In the genomic region with DNA sequence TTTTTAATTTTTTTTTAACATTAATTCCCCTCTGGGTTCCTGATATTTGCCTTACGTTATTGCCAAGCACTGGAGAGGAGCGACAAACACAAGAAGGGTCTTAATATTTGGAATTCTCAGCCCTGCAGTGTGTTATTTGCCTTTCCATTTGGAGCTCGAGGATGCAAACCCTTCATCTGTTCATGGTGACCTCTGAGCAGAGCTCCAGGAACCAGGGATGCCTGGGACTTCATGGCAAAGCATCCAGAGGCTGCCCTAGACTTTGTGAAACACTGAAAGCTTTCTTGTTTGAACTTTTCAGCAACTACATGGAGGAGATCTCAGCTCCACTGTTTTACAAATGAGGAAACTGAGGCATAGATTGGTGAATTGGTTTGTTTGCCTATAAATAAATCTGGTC, we compare ENCODE assay signal across 21 cellular contexts.
DNase-seq lines count a peak whose midpoint lies in the region; ATAC-seq and TF ChIP-seq lines count a peak whose summit lies in the region.
"Had no signal": no experiment of that assay in that cellular context is flagged by ENCODE, and none has a peak within 500 bp of the region (broad histone marks: within the 10 kb centered on the region; RNA-seq: fewer than 3 reads in every experiment).

No MANE protein-coding gene starts in this region.

- H3K27ac Mint-ChIP-seq in MCF 10A (ENCODE audit: low read depth, unreplicated experiment): no peak overlapping the region
- H3K27ac Mint-ChIP-seq: B cell; CD14-positive monocyte; CD4-positive, alpha-beta memory T cell; CD4-positive, CD25-positive, alpha-beta regulatory T cell had no signal

- peaks cover 0 to 18% (median 0%) of the 10 kb centered on the region in 4 donors for H3K27me3 ChIP-seq in esophagus muscularis mucosa
- H3K27me3 ChIP-seq in upper lobe of right lung: no peaks in the 10 kb centered on the region

- WGBS in esophagus muscularis mucosa: 77% methylated on average over 3 of the region's 3 CpGs

- POLR2A ChIA-PET in MCF 10A (lab: Yijun Ruan, JAX): no interaction called here

- intact Hi-C loops in esophagus muscularis mucosa (cut with DNase I): no loop called here
- intact Hi-C loops in upper lobe of right lung (cut with DNase I): no loop called here
- intact Hi-C loops in MCF 10A (cut with micrococcal nuclease): no loop called here

- H3K27ac ChIP-seq in coronary artery (no peak overlapping the region), esophagus muscularis mucosa (replicated peaks in 1 of 4) (no peak overlapping the region), upper lobe of right lung (no peak overlapping the region)

- peaks cover 24% of the 10 kb centered on the region for H3K27me3 Mint-ChIP-seq in MCF 10A (ENCODE audit: insufficient read depth, unreplicated experiment)
- H3K27me3 Mint-ChIP-seq: CD4-positive, alpha-beta memory T cell; CD4-positive, CD25-positive, alpha-beta regulatory T cell; CD8-positive, alpha-beta memory T cell had no signal

- ATAC-seq in upper lobe of right lung: no peak
- ATAC-seq: GM12878 had no signal

- peaks cover 0 to 6% (median 0%) of the 10 kb centered on the region in 4 donors for H3K4me1 ChIP-seq in esophagus muscularis mucosa
- no peaks in the 10 kb centered on the region for H3K4me1 ChIP-seq in upper lobe of right lung

- no peaks in the 10 kb centered on the region for H3K9me3 ChIP-seq in esophagus muscularis mucosa
- no peaks in the 10 kb centered on the region for H3K9me3 ChIP-seq in upper lobe of right lung

- CTCF ChIA-PET in MCF 10A (lab: Yijun Ruan, JAX): interaction anchor here (0.6 kb wide), 2 partner anchors 292 to 974 kb away, joined by 3 read pairs; no protein-coding TSS in a partner anchor

- TF ChIP-seq CTCF in coronary artery (IDR thresholded peaks at IDR 0.05) (no peak), esophagus muscularis mucosa (IDR thresholded peaks at IDR 0.05) (no peak), upper lobe of right lung (IDR thresholded peaks at IDR 0.05) (no peak), MCF 10A (IDR thresholded peaks at IDR 0.05; ENCODE audit: unreplicated experiment) (no peak)

- no peak overlapping the region for H3K4me3 Mint-ChIP-seq in MCF 10A (ENCODE audit: unreplicated experiment)
- H3K4me3 Mint-ChIP-seq: B cell; CD14-positive monocyte; CD4-positive, alpha-beta memory T cell; CD4-positive, CD25-positive, alpha-beta regulatory T cell; CD8-positive, alpha-beta memory T cell had no signal

- DNase-seq in NCI-H69 (lab: John Stamatoyannopoulos, UW) (peak; percentile 43), coronary artery (ENCODE audit: low spot score) (peak; percentile 7), esophagus muscularis mucosa (ENCODE audit: extremely low spot score) (peak; percentile 55), Ammon's horn (ENCODE audit: low spot score) (no peak), upper lobe of right lung (no peak), MCF 10A (ENCODE audit: unreplicated experiment) (no peak), HuH-7 (ENCODE audit: low spot score) (no peak)
- DNase-seq: 8988T; CD4-positive, alpha-beta memory T cell; CD4-positive, CD25-positive, alpha-beta regulatory T cell; CD8-positive, alpha-beta memory T cell; DMS 273 treated with DMSO at 0.1 percent for 48 hours; DMS153; DMS53; DMS79; DND-41; EL; GDM1 had no signal

- no TSS peak for BruUV-seq in MCF 10A (replicated peaks; lab: Mats Ljungman, UMichigan)

- TF ChIP-seq EP300 in esophagus muscularis mucosa (IDR thresholded peaks at IDR 0.05): no peak

- H3K4me3 ChIP-seq in coronary artery (no peak overlapping the region), esophagus muscularis mucosa (no peak overlapping the region), upper lobe of right lung (no peak overlapping the region)
- H3K4me3 ChIP-seq: GM12878 had no signal

- no peaks in the 10 kb centered on the region for H3K9me3 Mint-ChIP-seq in MCF 10A (ENCODE audit: unreplicated experiment)

- TF ChIP-seq POLR2A in esophagus muscularis mucosa (IDR thresholded peaks at IDR 0.05; ENCODE audit: low read depth): no peak

- no peaks in the 10 kb centered on the region for H3K36me3 Mint-ChIP-seq in MCF 10A (ENCODE audit: insufficient read depth, unreplicated experiment)
- H3K36me3 Mint-ChIP-seq: CD14-positive monocyte; CD4-positive, alpha-beta memory T cell; CD4-positive, CD25-positive, alpha-beta regulatory T cell; CD8-positive, alpha-beta memory T cell had no signal

- H3K36me3 ChIP-seq in esophagus muscularis mucosa (no peaks in the 10 kb centered on the region), upper lobe of right lung (no peaks in the 10 kb centered on the region)

- H3K4me1 Mint-ChIP-seq in MCF 10A (ENCODE audit: insufficient read depth, unreplicated experiment): peaks cover 18% of the 10 kb centered on the region
- H3K4me1 Mint-ChIP-seq: B cell; CD14-positive monocyte; CD4-positive, alpha-beta memory T cell; CD4-positive, CD25-positive, alpha-beta regulatory T cell; CD8-positive, alpha-beta memory T cell had no signal

Comparison
In these comparisons a context has a peak if more than half of its experiments do, and no peak if none do; other contexts are left out.
1. DNase-seq: peak in NCI-H69 (single experiment), coronary artery (single experiment) and esophagus muscularis mucosa (single experiment); none in Ammon's horn (single experiment), upper lobe of right lung (single experiment), MCF 10A (single experiment) and HuH-7 (single experiment).